In genomic region chr1:94678187-94678863, GRCh38 we compare ENCODE assay signal across 13 cellular contexts.
"Had no signal": no experiment of that assay in that cellular context is flagged by ENCODE, and none has a peak within 500 bp of the region (broad histone marks: within the 10 kb centered on the region; RNA-seq: fewer than 3 reads in every experiment).

No MANE protein-coding gene starts in this region.

- H3K4me1 Mint-ChIP-seq: activated CD4-positive, alpha-beta T cell treated with anti-CD3 and anti-CD28 coated beads, Interleukin-2, amount 10 ng/mL, durations not matched to agents 7 days and 5 days had no signal

- H3K27me3 ChIP-seq: testis had no signal

- H3K27ac Mint-ChIP-seq: activated CD4-positive, alpha-beta T cell treated with anti-CD3 and anti-CD28 coated beads, Interleukin-2, amount 10 ng/mL, durations not matched to agents 7 days and 5 days; effector memory CD8-positive, alpha-beta T cell; mesothelial cell of epicardium; stimulated activated naive CD8-positive, alpha-beta T cell treated with anti-CD3 and anti-CD28 coated beads, Interleukin-15, Interleukin-2, amounts not matched to agents 100 ng/mL and 50 ng/mL, for 24 hours had no signal

- ATAC-seq: effector memory CD8-positive, alpha-beta T cell; lower lobe of right lung had no signal

- H3K27ac ChIP-seq: lower lobe of right lung had no signal

- H3K4me3 Mint-ChIP-seq: activated CD4-positive, alpha-beta T cell treated with anti-CD3 and anti-CD28 coated beads, Interleukin-2, amount 10 ng/mL, durations not matched to agents 7 days and 5 days; effector memory CD8-positive, alpha-beta T cell; mesothelial cell of epicardium; neural crest cell; stimulated activated naive CD8-positive, alpha-beta T cell treated with anti-CD3 and anti-CD28 coated beads, Interleukin-15, Interleukin-2, amounts not matched to agents 100 ng/mL and 50 ng/mL, for 24 hours had no signal

- H3K4me1 ChIP-seq: lower lobe of right lung had no signal

- DNase-seq: activated CD4-positive, alpha-beta T cell treated with anti-CD3 and anti-CD28 coated beads, Interleukin-2, amount 10 ng/mL, durations not matched to agents 7 days and 5 days; activated CD4-positive, CD25-positive, alpha-beta regulatory T cell; activated naive CD4-positive, alpha-beta T cell treated with Interleukin-2 at 50 U/mL for 16 hours; anterior cingulate cortex; dermis blood vessel endothelial cell; effector memory CD8-positive, alpha-beta T cell; glutamatergic neuron; lower lobe of right lung; retina had no signal

- H3K4me3 ChIP-seq: lower lobe of right lung had no signal

- H3K36me3 ChIP-seq: lower lobe of right lung had no signal

- H3K9me3 Mint-ChIP-seq: activated CD4-positive, alpha-beta T cell treated with anti-CD3 and anti-CD28 coated beads, Interleukin-2, amount 10 ng/mL, durations not matched to agents 7 days and 5 days; effector memory CD8-positive, alpha-beta T cell had no signal

- H3K9me3 ChIP-seq: lower lobe of right lung, testis had no signal
